ENCODE assay signal across 9 cellular contexts in genomic region chr9:93205045-93205768, GRCh38. TPM values are rescaled to one million over a fixed set of nuclear protein-coding genes. Genes with fewer than 3 reads are reported as not detected.
A peak's percentile ranks its signal among the peaks of the same experiment; 100 is the strongest.
DNase-seq lines count a peak whose midpoint lies in the region; ATAC-seq and TF ChIP-seq lines count a peak whose summit lies in the region.
"Had no signal": no experiment of that assay in that cellular context is flagged by ENCODE, and none has a peak within 500 bp of the region (broad histone marks: within the 10 kb centered on the region; RNA-seq: fewer than 3 reads in every experiment).

No MANE protein-coding gene starts in this region.

- no peak overlapping the region for H3K4me3 ChIP-seq in body of pancreas

- intact Hi-C loops in body of pancreas (cut with DNase I) = no loop called here

- no peaks in the 10 kb centered on the region for H3K27me3 ChIP-seq in body of pancreas

- TF ChIP-seq CTCF in body of pancreas (IDR thresholded peaks at IDR 0.05) = no peak

- DNase-seq in NCI-H1105 treated with DMSO at 0.1 percent for 48 hours (lab: John Stamatoyannopoulos, UW) (peak; percentile 52), body of pancreas (peak in 3 of 4 donors; percentile 60 to 63 (median 63)), left kidney (ENCODE audit: low read depth, low spot score) (peak; percentile 84), SKM-1 (lab: John Stamatoyannopoulos, UW; ENCODE audit: unreplicated experiment) (no peak), NCI-H1930 (lab: John Stamatoyannopoulos, UW) (no peak)
- no peak for DNase-seq in stimulated activated naive CD8-positive, alpha-beta T cell treated with anti-CD3 and anti-CD28 coated beads, Interleukin-15, Interleukin-2, amounts not matched to agents 100 U/mL and 50 U/mL, for 24 hours
- DNase-seq in activated CD4-positive, alpha-beta T cell treated with anti-CD3 and anti-CD28 coated beads, Interleukin-2, amount 50 U/mL, for 48 hours = no peak
- DNase-seq: effector CD8-positive, alpha-beta T cell; NCI-H510A treated with DMSO at 0.1 percent for 48 hours had no signal

- no peak for TF ChIP-seq POLR2A in body of pancreas (IDR thresholded peaks at IDR 0.05)

- H3K27ac ChIP-seq in body of pancreas = peak overlapping the region; percentile 2 to 90 (median 84)

- no peaks in the 10 kb centered on the region for H3K9me3 ChIP-seq in body of pancreas

- WGBS in body of pancreas, 2 donors = 11 to 29% methylated on average over 9 to 14 of the region's 14 CpGs

- ATAC-seq in body of pancreas = no peak
- ATAC-seq in stimulated activated naive CD8-positive, alpha-beta T cell treated with anti-CD3 and anti-CD28 coated beads, Interleukin-15, Interleukin-2, amounts not matched to agents 100 U/mL and 50 U/mL, for 24 hours = peak; percentile 32

- peaks cover 97% of the 10 kb centered on the region for H3K4me1 ChIP-seq in body of pancreas

- no peaks in the 10 kb centered on the region for H3K36me3 ChIP-seq in body of pancreas (replicated peaks in 1 of 2; ENCODE audit: insufficient read depth in 1 of 2, low read depth in 2 of 2)

RNA-seq across cellular contexts. Expression of gene WNK2, which starts 21.3 kb away (rescaled TPM):
- 100 to 1,000 TPM in 1 of 2 donors, 10 to 100 TPM in 1; 85.4 to 173 TPM for total RNA-seq in body of pancreas

Comparison
In these comparisons a context has a peak if more than half of its experiments do, and no peak if none do; other contexts are left out.
1. DNase-seq: peak in NCI-H1105 treated with DMSO at 0.1 percent for 48 hours (single experiment), body of pancreas (3 of 4) and left kidney (single experiment); none in stimulated activated naive CD8-positive, alpha-beta T cell treated with anti-CD3 and anti-CD28 coated beads, Interleukin-15, Interleukin-2, amounts not matched to agents 100 U/mL and 50 U/mL, for 24 hours (single experiment), activated CD4-positive, alpha-beta T cell treated with anti-CD3 and anti-CD28 coated beads, Interleukin-2, amount 50 U/mL, for 48 hours (0 of 2), SKM-1 (single experiment) and NCI-H1930 (0 of 2).